18 cellular contexts compared by ENCODE assay signal in genomic region chr10:99784731-99785441, GRCh38. TPM values are rescaled to one million over a fixed set of nuclear protein-coding genes. Genes with fewer than 3 reads are reported as not detected.
DNase-seq lines count a peak whose midpoint lies in the region; ATAC-seq, FAIRE-seq and TF ChIP-seq lines count a peak whose summit lies in the region.
"Had no signal": no experiment of that assay in that cellular context is flagged by ENCODE, and none has a peak within 500 bp of the region (broad histone marks: within the 10 kb centered on the region; RNA-seq: fewer than 3 reads in every experiment).

No MANE protein-coding gene starts in this region.

- no peaks in the 10 kb centered on the region for H3K36me3 ChIP-seq in duodenal mucosa (ENCODE audit: control insufficient read depth in 1 of 2, insufficient read depth in 2 of 2, low read length in 2 of 2)
- H3K36me3 ChIP-seq in mesenchymal stem cell (ENCODE audit: control insufficient read depth in 1 of 2, insufficient read depth in 2 of 2, low read depth in 1 of 2, low read length in 2 of 2): no peaks in the 10 kb centered on the region
- no peaks in the 10 kb centered on the region for H3K36me3 ChIP-seq in small intestine (ENCODE audit: control insufficient read depth in 2 of 2, insufficient read depth in 2 of 2, low read length in 2 of 2)
- H3K36me3 ChIP-seq: upper lobe of left lung had no signal

- no peak overlapping the region for H3K23ac ChIP-seq in mesenchymal stem cell (ENCODE audit: low read length in 2 of 2)

- no peak overlapping the region for H2BK15ac ChIP-seq in mesenchymal stem cell (ENCODE audit: low read depth, poor library complexity, severe bottlenecking)

- H2AFZ ChIP-seq in mesenchymal stem cell (ENCODE audit: low read depth, low read length): no peak overlapping the region

- H2BK12ac ChIP-seq in mesenchymal stem cell (ENCODE audit: low read length in 2 of 2): peak overlapping the region; percentile 40 to 79

- POLR2A ChIA-PET in AG04450 (lab: Yijun Ruan, JAX): no interaction called here

- no peak for DNase-seq in AG04450 (ENCODE audit: low read depth, low spot score)
- DNase-seq in NCI-H460 (ENCODE audit: extremely low read depth, low read depth): peak; percentile 81
- DNase-seq in mesenchymal stem cell: no peak
- no peak for DNase-seq in NCI-H1105 (lab: John Stamatoyannopoulos, UW)
- no peak for DNase-seq in small intestine
- DNase-seq: activated CD8-positive, alpha-beta T cell treated with anti-CD3 and anti-CD28 coated beads, Interleukin-2, amount 10 ng/mL, durations not matched to agents 7 days and 5 days; activated naive CD8-positive, alpha-beta T cell treated with anti-CD3 and anti-CD28 coated beads, Interleukin-2, amount 50 U/mL, for 24 hours; caudate nucleus; CD8-positive, alpha-beta memory T cell; GF-D8; NCI-H1694; NCI-H510A; upper lobe of left lung had no signal

- H3K4ac ChIP-seq in mesenchymal stem cell (ENCODE audit: low read depth in 1 of 2, low read length in 2 of 2): no peak overlapping the region

- no peak overlapping the region for H4K8ac ChIP-seq in mesenchymal stem cell (ENCODE audit: low read length)

- CTCF ChIA-PET in AG04450 (lab: Charles Lee): no interaction called here

- H3K9ac ChIP-seq in duodenal mucosa (ENCODE audit: low read depth in 1 of 2, low read length in 2 of 2): no peak overlapping the region
- peak overlapping the region; percentile 63 for H3K9ac ChIP-seq in mesenchymal stem cell (ENCODE audit: low read length)

- no peak overlapping the region for H2AK5ac ChIP-seq in mesenchymal stem cell (ENCODE audit: low read length, severe bottlenecking)

- no peaks in the 10 kb centered on the region for H3K9me3 ChIP-seq in AG04450 (ENCODE audit: control insufficient read depth, insufficient read depth, low read length)
- H3K9me3 ChIP-seq in duodenal mucosa (ENCODE audit: control insufficient read depth in 1 of 2, low read length in 2 of 2): no peaks in the 10 kb centered on the region
- no peaks in the 10 kb centered on the region for H3K9me3 ChIP-seq in mesenchymal stem cell (ENCODE audit: control insufficient read depth, low read length)
- H3K9me3 ChIP-seq in small intestine (ENCODE audit: control insufficient read depth, low read depth): no peaks in the 10 kb centered on the region
- H3K9me3 ChIP-seq: upper lobe of left lung had no signal

- H4K91ac ChIP-seq in mesenchymal stem cell (ENCODE audit: low read length): peak overlapping the region; percentile 34

- no peak overlapping the region for H2BK5ac ChIP-seq in mesenchymal stem cell (ENCODE audit: low read depth, low read length, poor library complexity, severe bottlenecking)

- H3K18ac ChIP-seq in mesenchymal stem cell (ENCODE audit: low read depth in 1 of 2, low read length in 2 of 2): peak overlapping the region; percentile 58 to 75

- H3K4me3 ChIP-seq in AG04450 (ENCODE audit: low read depth, low read length) (no peak overlapping the region), duodenal mucosa (ENCODE audit: low read depth in 1 of 2, low read length in 2 of 2) (peak overlapping the region; percentile 9 to 43), mesenchymal stem cell (ENCODE audit: insufficient read depth in 1 of 2, low read depth in 1 of 2, low read length in 2 of 2) (peak overlapping the region in 1 of 2 experiments; percentile 34), small intestine (ENCODE audit: low read depth in 1 of 2, low read length in 2 of 2) (peak overlapping the region in 1 of 2 donors; percentile 15)
- H3K4me3 ChIP-seq: upper lobe of left lung had no signal

- H2BK120ac ChIP-seq in mesenchymal stem cell (ENCODE audit: low read depth, low read length): peak overlapping the region; percentile 15

- TF ChIP-seq CTCF in AG04450 (IDR thresholded peaks at IDR 0.05; ENCODE audit: low read depth, low read length): no peak

- H3K14ac ChIP-seq in mesenchymal stem cell (ENCODE audit: low read length in 2 of 2): no peak overlapping the region

- 61% methylated on average over 6 of the region's 6 CpGs for WGBS in mesenchymal stem cell
- 61 to 73% (median 71%) methylated on average over 6 of the region's 6 CpGs for WGBS in small intestine, 3 donors

- peaks cover 14 to 16% of the 10 kb centered on the region in 2 donors for H3K4me1 ChIP-seq in duodenal mucosa (ENCODE audit: control insufficient read depth in 1 of 2, insufficient read depth in 2 of 2, low read length in 2 of 2)
- peaks cover 13% of the 10 kb centered on the region for H3K4me1 ChIP-seq in mesenchymal stem cell (ENCODE audit: control insufficient read depth, insufficient read depth, low read depth, low read length)
- peaks cover 0 to 10% of the 10 kb centered on the region in 2 donors for H3K4me1 ChIP-seq in small intestine (ENCODE audit: control insufficient read depth in 2 of 2, insufficient read depth in 1 of 2, low read depth in 1 of 2, low read length in 1 of 2)
- H3K4me1 ChIP-seq: upper lobe of left lung had no signal

- ATAC-seq in HG02763 (IDR thresholded peaks at IDR 0.05; ENCODE audit: unreplicated experiment): no peak
- no peak for ATAC-seq in GM18868 (IDR thresholded peaks at IDR 0.05; ENCODE audit: unreplicated experiment)
- ATAC-seq: activated CD8-positive, alpha-beta T cell treated with anti-CD3 and anti-CD28 coated beads, Interleukin-2, amount 10 ng/mL, durations not matched to agents 7 days and 5 days; activated naive CD8-positive, alpha-beta T cell treated with anti-CD3 and anti-CD28 coated beads, Interleukin-2, amount 50 U/mL, for 24 hours had no signal

- no peaks in the 10 kb centered on the region for H3K27me3 ChIP-seq in AG04450 (ENCODE audit: control insufficient read depth, insufficient read depth, low read length)
- no peaks in the 10 kb centered on the region for H3K27me3 ChIP-seq in duodenal mucosa (ENCODE audit: control insufficient read depth in 1 of 2, insufficient read depth in 2 of 2, low read length in 2 of 2)
- no peaks in the 10 kb centered on the region for H3K27me3 ChIP-seq in mesenchymal stem cell (ENCODE audit: control insufficient read depth in 1 of 2, insufficient read depth in 1 of 2, low read length in 2 of 2)
- no peaks in the 10 kb centered on the region for H3K27me3 ChIP-seq in small intestine (ENCODE audit: control insufficient read depth in 2 of 2, insufficient read depth in 2 of 2, low read length in 2 of 2)
- H3K27me3 ChIP-seq: upper lobe of left lung had no signal

- no peak overlapping the region for H3K4me2 ChIP-seq in mesenchymal stem cell (ENCODE audit: low read length, poor library complexity, severe bottlenecking)

- peak overlapping the region; percentile 79 for H3K27ac ChIP-seq in AG04450 (ENCODE audit: low read depth, low read length)
- no peak overlapping the region for H3K27ac ChIP-seq in duodenal mucosa (ENCODE audit: low read depth, low read length)
- peak overlapping the region; percentile 76 for H3K27ac ChIP-seq in mesenchymal stem cell (ENCODE audit: low read length, poor library complexity, severe bottlenecking)
- H3K27ac ChIP-seq in small intestine (ENCODE audit: low read depth in 1 of 2, low read length in 1 of 2): no peak overlapping the region
- H3K27ac ChIP-seq: HL-60, upper lobe of left lung had no signal

- no peak for FAIRE-seq in small intestine (lab: Jason Lieb, UNC)
- FAIRE-seq: endometrium had no signal

- no peaks in the 10 kb centered on the region for H3K79me1 ChIP-seq in mesenchymal stem cell (replicated peaks; ENCODE audit: low read length, poor library complexity, severe bottlenecking)

RNA-seq across cellular contexts. Expression of gene ABCC2, which starts 2.4 kb away (rescaled TPM):
- polyA plus RNA-seq in AG04450 (2011; rRNA removed) (0.29 and 1.2 TPM in 2 replicates), small intestine (10 to 100 TPM in 2 of 3 donors, 1 to 10 TPM in 1; 5.6 to 91.7 (median 29.5) TPM)
- polyA minus RNA-seq in AG04450 (2011; rRNA and poly(A)+ RNA removed): 0.46 and 0.65 TPM in 2 replicates
- 191 and 232 TPM in 2 replicates for total RNA-seq in NCI-H460 (2014; rRNA removed; shearing (Covaris generic))
- polyA plus RNA-seq in NCI-H460 (2014; cell fraction: nucleus; rRNA removed): 403 and 538 TPM in 2 replicates
- 0.58 TPM for polyA plus RNA-seq in mesenchymal stem cell (2013, experiment 1 of 2)
- 0.42 TPM for polyA plus RNA-seq in mesenchymal stem cell (2013, experiment 2 of 2)

RNA-seq across cellular contexts. Expression of gene CUTC, which starts 52.9 kb away (rescaled TPM):
- polyA plus RNA-seq in AG04450 (2011; rRNA removed): 13.9 and 18.0 TPM in 2 replicates
- polyA minus RNA-seq in AG04450 (2011; rRNA and poly(A)+ RNA removed): 7.7 and 8.1 TPM in 2 replicates
- total RNA-seq in NCI-H460 (2014; rRNA removed; shearing (Covaris generic)): 51.7 and 66.0 TPM in 2 replicates
- polyA plus RNA-seq in NCI-H460 (2014; cell fraction: nucleus; rRNA removed): 66.9 and 74.6 TPM in 2 replicates
- 11.2 TPM for polyA plus RNA-seq in mesenchymal stem cell (2013, experiment 1 of 2)
- 11.2 TPM for polyA plus RNA-seq in mesenchymal stem cell (2013, experiment 2 of 2)
- 10 to 100 TPM; 21.1 to 21.7 (median 21.5) TPM for polyA plus RNA-seq in small intestine

RNA-seq across cellular contexts. Expression of gene COX15, which starts 53.0 kb away (rescaled TPM):
- polyA plus RNA-seq in AG04450 (2011; rRNA removed) (26.1 and 32.2 TPM in 2 replicates), small intestine (10 to 100 TPM; 10.3 to 24.7 (median 12.3) TPM)
- polyA minus RNA-seq in AG04450 (2011; rRNA and poly(A)+ RNA removed): 14.5 and 18.3 TPM in 2 replicates
- 49.4 and 56.5 TPM in 2 replicates for total RNA-seq in NCI-H460 (2014; rRNA removed; shearing (Covaris generic))
- 42.5 and 52.1 TPM in 2 replicates for polyA plus RNA-seq in NCI-H460 (2014; cell fraction: nucleus; rRNA removed)
- polyA plus RNA-seq in mesenchymal stem cell (2013, experiment 1 of 2): 13.5 TPM
- polyA plus RNA-seq in mesenchymal stem cell (2013, experiment 2 of 2): 13.4 TPM

Comparison
In these comparisons a context has a peak if more than half of its experiments do, and no peak if none do; other contexts are left out.
1. H3K27ac ChIP-seq: peak in AG04450 (single experiment) and mesenchymal stem cell (single experiment); none in duodenal mucosa (single experiment) and small intestine (0 of 2).